12 cellular contexts compared by ENCODE assay signal in genomic region chr11:120198787-120199469, GRCh38. TPM values are rescaled to one million over a fixed set of nuclear protein-coding genes. Genes with fewer than 3 reads are reported as not detected.
"Had no signal": no experiment of that assay in that cellular context is flagged by ENCODE, and none has a peak within 500 bp of the region (broad histone marks: within the 10 kb centered on the region; RNA-seq: fewer than 3 reads in every experiment).

No MANE protein-coding gene starts in this region.

- H3K27me3 ChIP-seq: breast epithelium, right atrium auricular region had no signal

- H3K4me1 ChIP-seq: breast epithelium, foreskin keratinocyte had no signal

- ATAC-seq: foreskin keratinocyte; stimulated activated naive B cell treated with anti-CD40 and anti-IgM and Interleukin-4, amounts not matched to agents 10 μg/mL and 1 μg/mL and 100 μg/mL, for 72 hours had no signal

- DNase-seq: activated CD4-positive, alpha-beta T cell treated with anti-CD3 and anti-CD28 coated beads for 1 hour; activated CD4-positive, alpha-beta T cell treated with anti-CD3 and anti-CD28 coated beads, Interleukin-2, amount 50 U/mL, for 48 hours; activated gamma-delta T cell; activated T-cell treated with anti-CD3 and anti-CD28 coated beads, Interleukin-2, amount 50 U/mL, for 48 hours; foreskin keratinocyte; head of caudate nucleus; stimulated activated CD4-positive, alpha-beta T cell treated with anti-CD3 and anti-CD28 coated beads, Interleukin-1b, Interleukin-23, amount 100 ng/mL, for 48 hours; stimulated activated naive B cell treated with anti-CD40 and anti-IgM and Interleukin-4, amounts not matched to agents 10 μg/mL and 1 μg/mL and 100 μg/mL, for 72 hours had no signal

- H3K27ac ChIP-seq: foreskin keratinocyte, neutrophil had no signal

- H3K9me3 ChIP-seq: breast epithelium, neutrophil, right atrium auricular region had no signal

- H3K4me3 ChIP-seq: breast epithelium, right atrium auricular region had no signal

- H3K36me3 ChIP-seq: breast epithelium, neutrophil, right atrium auricular region had no signal

RNA-seq across cellular contexts. Expression of gene POU2F3, which starts 41.0 kb away (rescaled TPM):
- total RNA-seq: endothelial cell of umbilical vein, right atrium auricular region had no signal
